ENCODE assay signal across 11 cellular contexts in genomic region chr7:4931932-4932331, GRCh38. TPM values are rescaled to one million over a fixed set of nuclear protein-coding genes. Genes with fewer than 3 reads are reported as not detected.
A peak's percentile ranks its signal among the peaks of the same experiment; 100 is the strongest.
DNase-seq lines count a peak whose midpoint lies in the region; ATAC-seq, FAIRE-seq and TF ChIP-seq lines count a peak whose summit lies in the region.
"Had no signal": no experiment of that assay in that cellular context is flagged by ENCODE, and none has a peak within 500 bp of the region (broad histone marks: within the 10 kb centered on the region; RNA-seq: fewer than 3 reads in every experiment).

No MANE protein-coding gene starts in this region.

- TF ChIP-seq CTCF in progenitor cell of endocrine pancreas (IDR thresholded peaks at IDR 0.05; ENCODE audit: unreplicated experiment) (peak; percentile 29), kidney (IDR thresholded peaks at IDR 0.05; ENCODE audit: borderline replicate concordance, extremely low read depth, insufficient read depth) (no peak)

- peak; percentile 82 for DNase-seq in H4 (ENCODE audit: low spot score)
- DNase-seq in NCI-H2107 (lab: John Stamatoyannopoulos, UW): peak; percentile 89
- peak; percentile 36 for DNase-seq in progenitor cell of endocrine pancreas (ENCODE audit: low spot score, unreplicated experiment)
- no peak for DNase-seq in stimulated activated CD4-positive, alpha-beta T cell treated with anti-CD3 and anti-CD28 coated beads, Interleukin-4, amount 100 ng/mL, for 24 hours
- no peak for DNase-seq in SIG-M5 (lab: John Stamatoyannopoulos, UW)
- no peak for DNase-seq in kidney
- DNase-seq: dermis blood vessel endothelial cell, trophoblast cell had no signal

- no peaks in the 10 kb centered on the region for H3K4me1 Mint-ChIP-seq in progenitor cell of endocrine pancreas (ENCODE audit: low read depth)

- ATAC-seq in HG03280 (IDR thresholded peaks at IDR 0.05; ENCODE audit: unreplicated experiment): no peak

- peaks cover 2% of the 10 kb centered on the region for H3K27me3 Mint-ChIP-seq in progenitor cell of endocrine pancreas

- H3K27ac ChIP-seq in cingulate gyrus (ENCODE audit: low read depth, low read length) (peak overlapping the region; percentile 72), kidney (ENCODE audit: low read depth in 2 of 2, low read length in 2 of 2) (no peak overlapping the region)

- no peak for FAIRE-seq in kidney (lab: Jason Lieb, UNC)

- intact Hi-C loops in kidney (cut with DNase I): no loop called here

- H3K9me3 Mint-ChIP-seq in progenitor cell of endocrine pancreas (ENCODE audit: low read depth): no peaks in the 10 kb centered on the region

- no peaks in the 10 kb centered on the region for H3K36me3 Mint-ChIP-seq in progenitor cell of endocrine pancreas (ENCODE audit: insufficient read depth)

- no peak overlapping the region for H3K27ac Mint-ChIP-seq in progenitor cell of endocrine pancreas

- no peaks in the 10 kb centered on the region for H3K4me1 ChIP-seq in kidney (ENCODE audit: control insufficient read depth in 1 of 2, insufficient read depth in 1 of 2, low read depth in 1 of 2, low read length in 2 of 2)

- no peaks in the 10 kb centered on the region for H3K9me3 ChIP-seq in kidney (ENCODE audit: control insufficient read depth in 1 of 2, low read length in 2 of 2)

- no peaks in the 10 kb centered on the region for H3K36me3 ChIP-seq in kidney (ENCODE audit: control insufficient read depth in 1 of 2, insufficient read depth in 2 of 2, low read length in 2 of 2)

- no peak overlapping the region for H3K9ac ChIP-seq in kidney (ENCODE audit: low read length in 2 of 2)

- H3K4me3 Mint-ChIP-seq in progenitor cell of endocrine pancreas (ENCODE audit: low read depth): no peak overlapping the region

- H3K4me3 ChIP-seq in kidney (ENCODE audit: low read length in 2 of 2): no peak overlapping the region

RNA-seq across cellular contexts. Expression of gene MMD2, which starts 27.1 kb away (rescaled TPM):
- total RNA-seq in H4 (2014; rRNA removed; shearing (Covaris generic)): not detected in 2 replicates
- total RNA-seq in progenitor cell of endocrine pancreas: not detected in 2 replicates
- total RNA-seq in kidney: not detected
- not detected for polyA plus RNA-seq in kidney (ENCODE audit: insufficient read depth, low read depth, low replicate concordance)
- total RNA-seq: dermis blood vessel endothelial cell, kidney epithelial cell had no signal

RNA-seq across cellular contexts. Expression of gene RADIL, which starts 48.4 kb away (rescaled TPM):
- total RNA-seq in H4 (2014; rRNA removed; shearing (Covaris generic)): 1.3 and 1.4 TPM in 2 replicates
- 1.8 and 2.0 TPM in 2 replicates for total RNA-seq in progenitor cell of endocrine pancreas
- 1.0 TPM for total RNA-seq in kidney
- 1.7 TPM for polyA plus RNA-seq in kidney (ENCODE audit: insufficient read depth, low read depth, low replicate concordance)

Comparison
In these comparisons a context has a peak if more than half of its experiments do, and no peak if none do; other contexts are left out.
1. DNase-seq: peak in H4 (single experiment), NCI-H2107 (single experiment) and progenitor cell of endocrine pancreas (single experiment); none in stimulated activated CD4-positive, alpha-beta T cell treated with anti-CD3 and anti-CD28 coated beads, Interleukin-4, amount 100 ng/mL, for 24 hours (single experiment), SIG-M5 (single experiment) and kidney (single experiment).